In genomic region chr17:77503916-77504651, GRCh38 we compare ENCODE assay signal across 20 cellular contexts.
DNase-seq lines count a peak whose midpoint lies in the region; ATAC-seq and TF ChIP-seq lines count a peak whose summit lies in the region.
"Had no signal": no experiment of that assay in that cellular context is flagged by ENCODE, and none has a peak within 500 bp of the region (broad histone marks: within the 10 kb centered on the region; RNA-seq: fewer than 3 reads in every experiment).

No MANE protein-coding gene starts in this region.

- 79% methylated on average over 5 of the region's 18 CpGs for WGBS in right lobe of liver (ENCODE audit: insufficient coverage, low coverage, low lambda C conversion rate, missing lambda C conversion rate)

- TF ChIP-seq CTCF in WTC11 (IDR thresholded peaks at IDR 0.05) (no peak), right lobe of liver (IDR thresholded peaks at IDR 0.05) (no peak)

- DNase-seq in cardiac septum (ENCODE audit: low spot score) = peak; percentile 56
- DNase-seq in left cardiac atrium = no peak
- DNase-seq in WTC11 (ENCODE audit: low spot score) = peak; percentile 64
- DNase-seq in right lobe of liver = peak in 2 of 3 donors; percentile 30 to 32
- DNase-seq in kidney glomerular epithelial cell (lab: John Stamatoyannopoulos, UW) = no peak
- DNase-seq: colonic mucosa; DMS79 treated with DMSO at 0.1 percent for 48 hours; heart right ventricle; HFFc6; naive thymus-derived CD4-positive, alpha-beta T cell; NCI-H1694; NCI-H2227 treated with DMSO at 0.1 percent for 48 hours; PC-3 had no signal

- H3K36me3 Mint-ChIP-seq in WTC11 = peaks cover 25% of the 10 kb centered on the region

- peaks cover 0 to 1% (median under 1%) of the 10 kb centered on the region in 4 donors for H3K36me3 ChIP-seq in right lobe of liver
- H3K36me3 ChIP-seq: colonic mucosa, prostate gland had no signal

- POLR2A ChIA-PET in WTC11 (lab: Charles Lee) = no interaction called here

- H3K9me3 ChIP-seq in right lobe of liver = no peaks in the 10 kb centered on the region
- H3K9me3 ChIP-seq: colonic mucosa, heart right ventricle, prostate gland had no signal

- no peak overlapping the region for H3K4me3 Mint-ChIP-seq in WTC11
- H3K4me3 Mint-ChIP-seq: activated naive CD4-positive, alpha-beta T cell treated with anti-CD3 and anti-CD28 coated beads, Interleukin-2, amount 50 U/mL, for 24 hours; CD8-positive, alpha-beta memory T cell; HFFc6; naive thymus-derived CD4-positive, alpha-beta T cell; T-helper 2 cell treated with Interferon-gamma antibody and Interleukin-4, amounts not matched to agents 5 μg/mL and 100 μg/mL, for 36 hours had no signal

- no peaks in the 10 kb centered on the region for H3K9me3 Mint-ChIP-seq in WTC11
- H3K9me3 Mint-ChIP-seq: activated naive CD4-positive, alpha-beta T cell treated with anti-CD3 and anti-CD28 coated beads, Interleukin-2, amount 50 U/mL, for 24 hours; CD8-positive, alpha-beta memory T cell; HFFc6; T-helper 2 cell treated with Interferon-gamma antibody and Interleukin-4, amounts not matched to agents 5 μg/mL and 100 μg/mL, for 36 hours had no signal

- H3K27ac ChIP-seq in right lobe of liver = no peak overlapping the region
- H3K27ac ChIP-seq: colonic mucosa, heart right ventricle, prostate gland had no signal

- TF ChIP-seq POLR2A in right lobe of liver (IDR thresholded peaks at IDR 0.05) = no peak

- peak overlapping the region; percentile 74; the same call in 1 of the 2 replicates for H3K27ac Mint-ChIP-seq in WTC11
- H3K27ac Mint-ChIP-seq: activated naive CD4-positive, alpha-beta T cell treated with anti-CD3 and anti-CD28 coated beads, Interleukin-2, amount 50 U/mL, for 24 hours; HFFc6; T-helper 2 cell treated with Interferon-gamma antibody and Interleukin-4, amounts not matched to agents 5 μg/mL and 100 μg/mL, for 36 hours had no signal

- intact Hi-C loops in cardiac septum (cut with DNase I) = no loop called here
- intact Hi-C loops in left cardiac atrium (cut with DNase I) = no loop called here
- intact Hi-C loops in right lobe of liver (cut with DNase I) = no loop called here

- H3K27me3 ChIP-seq in right lobe of liver = no peaks in the 10 kb centered on the region
- H3K27me3 ChIP-seq: colonic mucosa, heart right ventricle had no signal

- peaks cover 18% of the 10 kb centered on the region for H3K4me1 Mint-ChIP-seq in WTC11
- H3K4me1 Mint-ChIP-seq: activated naive CD4-positive, alpha-beta T cell treated with anti-CD3 and anti-CD28 coated beads, Interleukin-2, amount 50 U/mL, for 24 hours had no signal

- CTCF ChIA-PET in WTC11 (lab: Charles Lee) = interaction anchor here (1.0 to 4.2 kb wide), 9 partner anchors 25 to 289 kb away, joined by 3 to 25 read pairs (median 4); no protein-coding TSS in a partner anchor

- ATAC-seq in left cardiac atrium (no peak), WTC11 (peak; percentile 71), right lobe of liver (no peak), GM19452 (IDR thresholded peaks at IDR 0.05; ENCODE audit: unreplicated experiment) (no peak), HG02938 (IDR thresholded peaks at IDR 0.05; ENCODE audit: unreplicated experiment) (no peak)
- ATAC-seq: heart right ventricle; K562; naive thymus-derived CD4-positive, alpha-beta T cell; PC-3 had no signal

- H3K4me1 ChIP-seq in right lobe of liver = no peaks in the 10 kb centered on the region
- H3K4me1 ChIP-seq: colonic mucosa, prostate gland had no signal

- H3K4me3 ChIP-seq in right lobe of liver = no peak overlapping the region
- H3K4me3 ChIP-seq: colonic mucosa, heart right ventricle, K562, prostate gland had no signal

- H3K27me3 Mint-ChIP-seq in WTC11 (ENCODE audit: low read depth) = no peaks in the 10 kb centered on the region
- H3K27me3 Mint-ChIP-seq: activated naive CD4-positive, alpha-beta T cell treated with anti-CD3 and anti-CD28 coated beads, Interleukin-2, amount 50 U/mL, for 24 hours; naive thymus-derived CD4-positive, alpha-beta T cell had no signal

TF ChIP-seq in WTC11, 78 proteins besides CTCF, POLR2A, EP300 and RAD21:
- 0 out of 2 replicates have a peak, but pooled peaks have one; percentile 39 for TF ChIP-seq FOXP1 (CRISPR knock-in tag; IDR thresholded peaks at IDR 0.05; ENCODE audit: borderline replicate concordance)
- TF ChIP-seq JAZF1 (CRISPR knock-in tag; IDR thresholded peaks at IDR 0.05) = no peak

Comparison
In these comparisons a context has a peak if more than half of its experiments do, and no peak if none do; other contexts are left out.
1. DNase-seq: peak in cardiac septum (single experiment), WTC11 (single experiment) and right lobe of liver (2 of 3); none in left cardiac atrium (single experiment) and kidney glomerular epithelial cell (single experiment).